ENCODE assay signal across 27 cellular contexts in the genomic region with DNA sequence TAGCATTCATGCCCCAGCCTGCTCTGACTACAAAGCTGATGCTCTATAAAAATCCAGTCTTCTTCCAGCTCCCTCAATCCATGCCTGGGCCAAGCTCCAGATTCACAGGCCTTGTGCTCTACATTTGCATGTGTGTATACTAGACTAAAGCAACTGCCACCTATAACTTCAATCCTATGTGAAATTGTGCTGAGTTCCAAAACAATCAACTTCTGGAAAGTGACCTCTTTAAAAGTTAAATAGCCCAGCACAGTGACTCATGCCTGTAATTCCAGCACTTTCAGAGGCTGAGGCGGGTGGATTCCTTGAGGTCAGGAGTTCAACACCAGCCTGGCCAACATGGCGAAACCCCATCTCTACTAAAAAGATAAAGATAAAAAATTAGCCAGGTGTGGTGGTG.
"Had no signal": no experiment of that assay in that cellular context is flagged by ENCODE, and none has a peak within 500 bp of the region (broad histone marks: within the 10 kb centered on the region; RNA-seq: fewer than 3 reads in every experiment).

No MANE protein-coding gene starts in this region.

- FAIRE-seq: colon, frontal cortex, islet of Langerhans had no signal

- H3K9me3 Mint-ChIP-seq: activated B cell treated with CpG ODN at 0.5 μM for 24 hours; activated naive CD8-positive, alpha-beta T cell treated with anti-CD3 and anti-CD28 coated beads for 36 hours; activated T-cell treated with anti-CD3 and anti-CD28 coated beads, Interleukin-2, amount 50 U/mL, for 4 hours had no signal

- H3K27me3 Mint-ChIP-seq: brain had no signal

- DNase-seq: activated B cell treated with CpG ODN at 0.5 μM for 24 hours; activated CD4-positive, alpha-beta T cell treated with anti-CD3 and anti-CD28 coated beads for 36 hours; activated CD4-positive, alpha-beta T cell treated with anti-CD3 and anti-CD28 coated beads, Interleukin-2, amount 50 U/mL, for 4 hours; activated CD8-positive, alpha-beta memory T cell treated with anti-CD3 and anti-CD28 coated beads, Interleukin-2, amount 50 U/mL, for 48 hours; activated naive CD4-positive, alpha-beta T cell treated with Interleukin-2 at 50 U/mL for 16 hours; activated naive CD8-positive, alpha-beta T cell treated with anti-CD3 and anti-CD28 coated beads for 36 hours; activated T-cell treated with anti-CD3 and anti-CD28 coated beads, Interleukin-2, amount 50 U/mL, for 4 hours; amygdala; central memory CD4-positive, alpha-beta T cell; esophagus squamous epithelium; hypothalamus; left ventricle myocardium superior; midbrain; natural killer cell; stimulated activated CD4-positive, alpha-beta T cell treated with anti-CD3 and anti-CD28 coated beads, Interleukin-4, amount 100 ng/mL, for 24 hours; stimulated activated naive CD4-positive, alpha-beta T cell treated with Interleukin-2 at 50 U/mL for 16 hours; T-helper 9 cell; upper lobe of right lung had no signal

- ATAC-seq: activated CD4-positive, alpha-beta T cell treated with anti-CD3 and anti-CD28 coated beads for 36 hours; activated T-cell treated with anti-CD3 and anti-CD28 coated beads, Interleukin-2, amount 50 U/mL, for 4 hours; left ventricle myocardium superior; natural killer cell; SK-N-SH treated with all-trans-retinoic acid at 6 μM for 48 hours; upper lobe of right lung had no signal

- H3K4me1 ChIP-seq: esophagus squamous epithelium, prostate gland, right atrium auricular region, upper lobe of right lung had no signal

- H3K27me3 ChIP-seq: esophagus squamous epithelium, right atrium auricular region, upper lobe of right lung had no signal

- H3K27ac Mint-ChIP-seq: activated B cell treated with CpG ODN at 0.5 μM for 24 hours; activated CD4-positive, alpha-beta T cell treated with anti-CD3 and anti-CD28 coated beads for 36 hours; activated naive CD8-positive, alpha-beta T cell treated with anti-CD3 and anti-CD28 coated beads for 36 hours; activated T-helper 2 cell treated with anti-CD3 and anti-CD28 coated beads, Interferon-gamma antibody, Interleukin-2, Interleukin-4, amounts not matched to agents 10 μg/mL and 5 μg/mL and 100 μg/mL, durations not matched to agents 14 hours and 24 hours and 36 hours; brain; natural killer cell had no signal

- H3K9me3 ChIP-seq: esophagus squamous epithelium, prostate gland, right atrium auricular region, thoracic aorta, upper lobe of right lung had no signal

- H3K4me1 Mint-ChIP-seq: activated CD4-positive, alpha-beta T cell treated with anti-CD3 and anti-CD28 coated beads for 36 hours; activated naive CD8-positive, alpha-beta T cell treated with anti-CD3 and anti-CD28 coated beads for 36 hours had no signal

- H3K4me3 ChIP-seq: esophagus squamous epithelium, prostate gland, right atrium auricular region, thoracic aorta, upper lobe of right lung had no signal

- H3K4me3 Mint-ChIP-seq: activated B cell treated with CpG ODN at 0.5 μM for 24 hours; activated CD4-positive, alpha-beta T cell treated with anti-CD3 and anti-CD28 coated beads for 36 hours; activated naive CD8-positive, alpha-beta T cell treated with anti-CD3 and anti-CD28 coated beads for 36 hours; activated T-cell treated with anti-CD3 and anti-CD28 coated beads, Interleukin-2, amount 50 U/mL, for 4 hours; brain; natural killer cell had no signal

- H3K36me3 Mint-ChIP-seq: activated naive CD8-positive, alpha-beta T cell treated with anti-CD3 and anti-CD28 coated beads for 36 hours; brain; natural killer cell had no signal

- H3K36me3 ChIP-seq: esophagus squamous epithelium, prostate gland, right atrium auricular region, thoracic aorta, upper lobe of right lung had no signal

- H3K27ac ChIP-seq: esophagus squamous epithelium, prostate gland, right atrium auricular region, thoracic aorta, upper lobe of right lung had no signal
